Comparison of ENCODE assay signal across 8 cellular contexts in genomic region chr4:88859191-88859812, GRCh38.
DNase-seq lines count a peak whose midpoint lies in the region; ATAC-seq lines count a peak whose summit lies in the region.

No MANE protein-coding gene starts in this region.

- H3K27me3 ChIP-seq in BLaER1 treated with 17β-estradiol and CSF1 and Interleukin-3, amounts not matched to agents 10 nM and 100 nM: no peaks in the 10 kb centered on the region

- peaks cover 2% of the 10 kb centered on the region for H3K27me3 Mint-ChIP-seq in activated CD4-positive, alpha-beta T cell treated with anti-CD3 and anti-CD28 coated beads, Interleukin-2, amount 10 ng/mL, durations not matched to agents 24 days and 14 days

- H3K4me3 ChIP-seq in BLaER1 treated with 17β-estradiol and CSF1 and Interleukin-3, amounts not matched to agents 10 nM and 100 nM: peak overlapping the region in 5 of 10 experiments; percentile 14 to 33 (median 24); a peak in 5 of 20 replicates

- H3K4me1 ChIP-seq in BLaER1 treated with 17β-estradiol and CSF1 and Interleukin-3, amounts not matched to agents 10 nM and 100 nM: peaks cover 19 to 85% (median 42%) of the 10 kb centered on the region in 10 experiments

- H3K36me3 Mint-ChIP-seq in activated CD4-positive, alpha-beta T cell treated with anti-CD3 and anti-CD28 coated beads, Interleukin-2, amount 10 ng/mL, durations not matched to agents 24 days and 14 days (ENCODE audit: low read depth): no peaks in the 10 kb centered on the region

- peak; percentile 16 for DNase-seq in fibroblast of the conjunctiva (ENCODE audit: low read depth)
- DNase-seq in HUDEP-2 (lab: John Stamatoyannopoulos, UW; ENCODE audit: unreplicated experiment in 76 of 76): no peak
- DNase-seq in NCI-H1092 (lab: John Stamatoyannopoulos, UW): no peak
- no peak for DNase-seq in activated CD4-positive, alpha-beta T cell treated with anti-CD3 and anti-CD28 coated beads, Interleukin-2, amount 10 ng/mL, durations not matched to agents 24 days and 14 days

- H3K9ac ChIP-seq in BLaER1 treated with 17β-estradiol and CSF1 and Interleukin-3, amounts not matched to agents 10 nM and 100 nM: peak overlapping the region; percentile 49 to 82 (median 71)

- ATAC-seq in GM21423 (IDR thresholded peaks at IDR 0.05; ENCODE audit: unreplicated experiment) (peak; percentile 33), HG03196 (IDR thresholded peaks at IDR 0.05; ENCODE audit: unreplicated experiment) (peak; percentile 32), HG03095 (IDR thresholded peaks at IDR 0.05; ENCODE audit: unreplicated experiment) (no peak)

- H3K4me1 Mint-ChIP-seq in activated CD4-positive, alpha-beta T cell treated with anti-CD3 and anti-CD28 coated beads, Interleukin-2, amount 10 ng/mL, durations not matched to agents 24 days and 14 days: no peaks in the 10 kb centered on the region

- H3K9me3 Mint-ChIP-seq in activated CD4-positive, alpha-beta T cell treated with anti-CD3 and anti-CD28 coated beads, Interleukin-2, amount 10 ng/mL, durations not matched to agents 24 days and 14 days: no peaks in the 10 kb centered on the region

- H3K36me3 ChIP-seq in BLaER1 treated with 17β-estradiol and CSF1 and Interleukin-3, amounts not matched to agents 10 nM and 100 nM: no peaks in the 10 kb centered on the region

- peak overlapping the region; percentile 79 to 96 (median 87) for H3K27ac ChIP-seq in BLaER1 treated with 17β-estradiol and CSF1 and Interleukin-3, amounts not matched to agents 10 nM and 100 nM

- intact Hi-C loops in activated CD4-positive, alpha-beta T cell treated with anti-CD3 and anti-CD28 coated beads, Interleukin-2, amount 10 ng/mL, durations not matched to agents 24 days and 14 days (cut with micrococcal nuclease): no loop called here

- H3K27ac Mint-ChIP-seq in activated CD4-positive, alpha-beta T cell treated with anti-CD3 and anti-CD28 coated beads, Interleukin-2, amount 10 ng/mL, durations not matched to agents 24 days and 14 days: no peak overlapping the region

- no peaks in the 10 kb centered on the region for H3K9me3 ChIP-seq in BLaER1 treated with 17β-estradiol and CSF1 and Interleukin-3, amounts not matched to agents 10 nM and 100 nM (replicated peaks in 1 of 11)

- peak overlapping the region; percentile 64 to 94 (median 86) for H3K4me2 ChIP-seq in BLaER1 treated with 17β-estradiol and CSF1 and Interleukin-3, amounts not matched to agents 10 nM and 100 nM

- H3K4me3 Mint-ChIP-seq in activated CD4-positive, alpha-beta T cell treated with anti-CD3 and anti-CD28 coated beads, Interleukin-2, amount 10 ng/mL, durations not matched to agents 24 days and 14 days: no peak overlapping the region

- no peaks in the 10 kb centered on the region for H4K20me1 ChIP-seq in BLaER1 treated with 17β-estradiol and CSF1 and Interleukin-3, amounts not matched to agents 10 nM and 100 nM
